Comparison of ENCODE assay signal across 34 cellular contexts in the genomic region with DNA sequence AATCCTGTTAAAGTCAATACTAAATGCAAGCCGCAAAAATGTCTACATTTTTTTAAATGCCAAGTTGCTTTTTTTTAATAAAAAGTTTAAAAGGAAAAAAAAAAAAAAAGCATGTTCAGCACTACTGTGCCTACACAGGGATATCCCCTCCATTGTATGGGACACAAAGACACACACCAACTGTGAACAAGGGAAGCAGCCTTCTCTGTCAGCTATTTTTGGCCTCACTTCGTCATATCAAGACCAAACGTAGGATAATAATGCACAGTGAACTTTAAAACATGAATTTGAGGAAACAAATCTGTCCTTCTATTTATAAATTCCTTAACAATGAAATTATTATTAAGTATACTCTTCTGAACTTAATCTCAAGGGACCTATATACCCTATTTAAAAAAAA. TPM values are rescaled to one million over a fixed set of nuclear protein-coding genes. Genes with fewer than 3 reads are reported as not detected.
DNase-seq lines count a peak whose midpoint lies in the region; ATAC-seq and TF ChIP-seq lines count a peak whose summit lies in the region.
"Had no signal": no experiment of that assay in that cellular context is flagged by ENCODE, and none has a peak within 500 bp of the region (broad histone marks: within the 10 kb centered on the region; RNA-seq: fewer than 3 reads in every experiment).

No MANE protein-coding gene starts in this region.

- peaks cover 14% of the 10 kb centered on the region for H4K20me1 ChIP-seq in SU-DHL-6 (ENCODE audit: low read depth, low read length)

- TF ChIP-seq CTCF in GM13976 (IDR thresholded peaks at IDR 0.05; ENCODE audit: borderline replicate concordance, control extremely low read depth, extremely low read depth, insufficient read depth, missing control alignments) = no peak
- no peak for TF ChIP-seq CTCF in SU-DHL-6 (IDR thresholded peaks at IDR 0.05; ENCODE audit: insufficient read depth, low read length, poor library complexity, severe bottlenecking)
- no peak for TF ChIP-seq CTCF in natural killer cell (IDR thresholded peaks at IDR 0.05)

- intact Hi-C loops in natural killer cell (cut with micrococcal nuclease) = no loop called here

- H3K9me3 ChIP-seq in SU-DHL-6 (ENCODE audit: insufficient read depth, low read length) = no peaks in the 10 kb centered on the region
- H3K9me3 ChIP-seq: A549, Caco-2, gastrocnemius medialis, neutrophil, prostate gland, SJSA1, vagina had no signal

- H3K79me2 ChIP-seq in SU-DHL-6 (ENCODE audit: insufficient read depth, low read length) = peaks cover 93% of the 10 kb centered on the region

- no peak overlapping the region for H3K4me3 Mint-ChIP-seq in natural killer cell
- H3K4me3 Mint-ChIP-seq: T-helper 1 cell treated with Interleukin-12 subunit alpha and Interleukin-12 subunit beta and Interleukin-4 antibody, amounts not matched to agents 30 μg/mL and 1 μg/mL, for 36 hours had no signal

- no peaks in the 10 kb centered on the region for H3K36me3 Mint-ChIP-seq in natural killer cell

- peak overlapping the region; percentile 97 for H3K4me2 ChIP-seq in SU-DHL-6 (ENCODE audit: low read depth, low read length, poor library complexity, severe bottlenecking)
- H3K4me2 ChIP-seq: A549, hepatocyte had no signal

- H2AFZ ChIP-seq in SU-DHL-6 (ENCODE audit: low read depth, low read length, severe bottlenecking) = no peak overlapping the region
- H2AFZ ChIP-seq: hepatocyte had no signal

- no peak overlapping the region for H3K4me3 ChIP-seq in SU-DHL-6 (ENCODE audit: insufficient read depth, low read length, poor library complexity, severe bottlenecking)
- H3K4me3 ChIP-seq: A549, dorsolateral prefrontal cortex, gastrocnemius medialis, hepatocyte, prostate gland, SJSA1, vagina had no signal

- peaks cover 8% of the 10 kb centered on the region; the same call in 1 of the 2 replicates for H3K36me3 ChIP-seq in SU-DHL-6 (ENCODE audit: low read length)
- H3K36me3 ChIP-seq: gastrocnemius medialis, prostate gland, vagina had no signal

- H3K27me3 Mint-ChIP-seq in natural killer cell (ENCODE audit: low read depth in 2 of 2) = no peaks in the 10 kb centered on the region
- H3K27me3 Mint-ChIP-seq: activated naive CD8-positive, alpha-beta T cell treated with anti-CD3 and anti-CD28 coated beads, Interleukin-2, amount 50 U/mL, for 24 hours; B cell; memory B cell had no signal

- H3K27ac ChIP-seq in SU-DHL-6 (ENCODE audit: low read depth, low read length) = no peak overlapping the region
- H3K27ac ChIP-seq: A549, dorsolateral prefrontal cortex, gastrocnemius medialis, hepatocyte, neutrophil, prostate gland, SJSA1, vagina had no signal

- H3K27me3 ChIP-seq in SU-DHL-6 (ENCODE audit: low read length) = no peaks in the 10 kb centered on the region
- H3K27me3 ChIP-seq: dorsolateral prefrontal cortex, gastrocnemius medialis, hepatocyte, neutrophil, SJSA1, vagina had no signal

- no peak overlapping the region for H3K9ac ChIP-seq in SU-DHL-6 (ENCODE audit: low read length)

- peak; percentile 10 for DNase-seq in CD1c-positive myeloid dendritic cell (ENCODE audit: extremely low spot score)
- peak; percentile 35 for DNase-seq in GM13976 (ENCODE audit: low spot score)
- DNase-seq in natural killer cell = no peak
- no peak for DNase-seq in activated CD4-positive, alpha-beta T cell treated with anti-CD3 and anti-CD28 coated beads for 4 hours
- no peak for DNase-seq in NCI-H2171 treated with DMSO at 0.1 percent for 48 hours (lab: John Stamatoyannopoulos, UW)
- DNase-seq in NCI-H187 treated with DMSO at 0.1 percent for 48 hours (lab: John Stamatoyannopoulos, UW) = no peak
- DNase-seq: activated effector memory CD4-positive, alpha-beta T cell treated with anti-CD3 and anti-CD28 coated beads, Interleukin-2, amount 50 U/mL, for 16 hours; activated naive CD8-positive, alpha-beta T cell treated with anti-CD3 and anti-CD28 coated beads, Interleukin-2, amount 50 U/mL, for 24 hours; activated T-cell treated with anti-CD3 and anti-CD28 coated beads for 4 hours; Caco-2; caudate nucleus; dorsolateral prefrontal cortex; gastrocnemius medialis; H7; NCI-H1092; NCI-H187; NCI-H526; RPMI8226; stimulated activated CD4-positive, alpha-beta T cell treated with anti-CD3 and anti-CD28 coated beads, Interleukin-12 subunit alpha, Interleukin-12 subunit beta, amount 100 ng/mL, for 4 hours; stimulated activated CD4-positive, alpha-beta T cell treated with anti-CD3 and anti-CD28 coated beads, Interleukin-4, amount 100 ng/mL, for 24 hours; stimulated activated naive CD4-positive, alpha-beta T cell had no signal

- in situ Hi-C loops in GM13976 (cut with MboI; ENCODE audit: low sequenced_read_pairs, unreplicated experiment) = no loop called here

- H3K9me3 Mint-ChIP-seq in natural killer cell = no peaks in the 10 kb centered on the region
- H3K9me3 Mint-ChIP-seq: activated naive CD8-positive, alpha-beta T cell treated with anti-CD3 and anti-CD28 coated beads, Interleukin-2, amount 50 U/mL, for 24 hours; memory B cell; T-helper 1 cell treated with Interleukin-12 subunit alpha and Interleukin-12 subunit beta and Interleukin-4 antibody, amounts not matched to agents 30 μg/mL and 1 μg/mL, for 36 hours had no signal

- H3F3A ChIP-seq in SU-DHL-6 (ENCODE audit: insufficient read depth) = no peaks in the 10 kb centered on the region; the same call in 1 of the 2 replicates

- H3K4me1 Mint-ChIP-seq in natural killer cell = peaks cover 50 to 64% of the 10 kb centered on the region in 2 donors

- no peaks in the 10 kb centered on the region for H3K9me2 ChIP-seq in SU-DHL-6 (replicated peaks; ENCODE audit: insufficient read depth, low read length)

- ATAC-seq in natural killer cell = no peak
- ATAC-seq in GM19351 (IDR thresholded peaks at IDR 0.05; ENCODE audit: unreplicated experiment) = no peak
- ATAC-seq: A549; activated naive CD8-positive, alpha-beta T cell treated with anti-CD3 and anti-CD28 coated beads, Interleukin-2, amount 50 U/mL, for 24 hours; gastrocnemius medialis; HepG2; sciatic nerve had no signal

- H3K27ac Mint-ChIP-seq in natural killer cell = peak overlapping the region; percentile 39 to 63
- H3K27ac Mint-ChIP-seq: activated naive CD8-positive, alpha-beta T cell treated with anti-CD3 and anti-CD28 coated beads, Interleukin-2, amount 50 U/mL, for 24 hours; T-helper 1 cell treated with Interleukin-12 subunit alpha and Interleukin-12 subunit beta and Interleukin-4 antibody, amounts not matched to agents 30 μg/mL and 1 μg/mL, for 36 hours had no signal

RNA-seq across cellular contexts. Expression of gene FBXW7, which starts 4.4 kb away (rescaled TPM):
- 100 to 1,000 TPM; 172 to 202 (median 175) TPM for total RNA-seq in natural killer cell

Comparison
In these comparisons a context has a peak if more than half of its experiments do, and no peak if none do; other contexts are left out.
1. DNase-seq: peak in CD1c-positive myeloid dendritic cell (single experiment) and GM13976 (single experiment); none in natural killer cell (single experiment), activated CD4-positive, alpha-beta T cell treated with anti-CD3 and anti-CD28 coated beads for 4 hours (0 of 2), NCI-H2171 treated with DMSO at 0.1 percent for 48 hours (single experiment) and NCI-H187 treated with DMSO at 0.1 percent for 48 hours (single experiment).